In genomic region chr4:158671665-158671914, GRCh38 we compare ENCODE assay signal across 7 cellular contexts. TPM values are rescaled to one million over a fixed set of nuclear protein-coding genes. Genes with fewer than 3 reads are reported as not detected.
DNase-seq lines count a peak whose midpoint lies in the region; ATAC-seq and TF ChIP-seq lines count a peak whose summit lies in the region.

Gene C4orf46 (minus strand): TSS chr4:158671887. CDS start chr4:158671801, 86 bp downstream.

- H3K36me3 ChIP-seq in iPS-15b (ENCODE audit: control insufficient read depth, insufficient read depth, low read length) (no peaks in the 10 kb centered on the region), stomach (no peaks in the 10 kb centered on the region)

- peaks cover 4% of the 10 kb centered on the region for H3K4me1 ChIP-seq in iPS-15b (ENCODE audit: control insufficient read depth, insufficient read depth, low read length)
- H3K4me1 ChIP-seq in stomach, result peaks cover 15 to 41% (median 31%) of the 10 kb centered on the region in 4 donors

- H3K9ac ChIP-seq in iPS-15b (ENCODE audit: low read depth, low read length), result peak within 1 kb of the TSS; percentile 85

- H3K4me3 ChIP-seq in iPS-15b (ENCODE audit: low read depth, low read length) (peak within 1 kb of the TSS; percentile 97), stomach (peak within 1 kb of the TSS; percentile 81 to 99 (median 92))

- no peak for TF ChIP-seq POLR2A in stomach (IDR thresholded peaks at IDR 0.05)

- intact Hi-C loops in stomach (cut with DNase I; ENCODE audit: low total_unique reads), result no loop called here

- H3K4me3 Mint-ChIP-seq in activated CD8-positive, alpha-beta memory T cell treated with anti-CD3 and anti-CD28 coated beads, Interleukin-2, amount 10 ng/mL, durations not matched to agents 7 days and 5 days, result peak within 1 kb of the TSS; percentile 95

- peak; percentile 3 for ATAC-seq in HG02938 (IDR thresholded peaks at IDR 0.05; ENCODE audit: unreplicated experiment)
- ATAC-seq in activated CD8-positive, alpha-beta memory T cell treated with anti-CD3 and anti-CD28 coated beads, Interleukin-2, amount 10 ng/mL, durations not matched to agents 7 days and 5 days, result no peak
- no peak for ATAC-seq in HG03469 (IDR thresholded peaks at IDR 0.05; ENCODE audit: unreplicated experiment)

- no peaks in the 10 kb centered on the region for H3K9me3 Mint-ChIP-seq in activated CD8-positive, alpha-beta memory T cell treated with anti-CD3 and anti-CD28 coated beads, Interleukin-2, amount 10 ng/mL, durations not matched to agents 7 days and 5 days (ENCODE audit: low read depth)

- no peak for DNase-seq in activated CD8-positive, alpha-beta memory T cell treated with anti-CD3 and anti-CD28 coated beads, Interleukin-2, amount 10 ng/mL, durations not matched to agents 7 days and 5 days
- DNase-seq in stomach (no peak), NCI-H2081 (lab: John Stamatoyannopoulos, UW) (no peak), putamen (ENCODE audit: low spot score) (no peak)

- peaks cover 31% of the 10 kb centered on the region for H3K4me1 Mint-ChIP-seq in activated CD8-positive, alpha-beta memory T cell treated with anti-CD3 and anti-CD28 coated beads, Interleukin-2, amount 10 ng/mL, durations not matched to agents 7 days and 5 days

- no peaks in the 10 kb centered on the region for H3K27me3 Mint-ChIP-seq in activated CD8-positive, alpha-beta memory T cell treated with anti-CD3 and anti-CD28 coated beads, Interleukin-2, amount 10 ng/mL, durations not matched to agents 7 days and 5 days

- no peak for TF ChIP-seq CTCF in stomach (IDR thresholded peaks at IDR 0.05)

- H3K36me3 Mint-ChIP-seq in activated CD8-positive, alpha-beta memory T cell treated with anti-CD3 and anti-CD28 coated beads, Interleukin-2, amount 10 ng/mL, durations not matched to agents 7 days and 5 days, result peaks cover 14% of the 10 kb centered on the region

- H3K27ac ChIP-seq in stomach, result peak within 1 kb of the TSS; percentile 94 to 98 (median 96)

- peak within 1 kb of the TSS; percentile 94 for H3K27ac Mint-ChIP-seq in activated CD8-positive, alpha-beta memory T cell treated with anti-CD3 and anti-CD28 coated beads, Interleukin-2, amount 10 ng/mL, durations not matched to agents 7 days and 5 days

- H3K9me3 ChIP-seq in iPS-15b (ENCODE audit: control insufficient read depth, insufficient read depth, low read length), result no peaks in the 10 kb centered on the region
- H3K9me3 ChIP-seq in stomach, result no peaks in the 10 kb centered on the region

- H3K27me3 ChIP-seq in iPS-15b (ENCODE audit: control insufficient read depth, insufficient read depth, low read length) (no peaks in the 10 kb centered on the region), stomach (no peaks in the 10 kb centered on the region)

- CTCF ChIA-PET in activated CD8-positive, alpha-beta memory T cell treated with anti-CD3 and anti-CD28 coated beads, Interleukin-2, amount 10 ng/mL, durations not matched to agents 7 days and 5 days (lab: Charles Lee), result interaction anchor here (1.0 to 2.1 kb wide), 3 partner anchors 52 to 180 kb away, joined by 4 to 6 read pairs (median 4); partner anchors contain the start of gene PPID

- 0 to 1% (median 0%) methylated on average over 12 to 20 of the region's 20 CpGs for WGBS in stomach, 5 donors

- TF ChIP-seq EP300 in stomach (IDR thresholded peaks at IDR 0.05), result no peak

RNA-seq across cellular contexts. Expression of gene C4orf46, which starts in this region (rescaled TPM):
- 10 to 100 TPM; 17.9 to 20.2 TPM for total RNA-seq in activated CD8-positive, alpha-beta memory T cell treated with anti-CD3 and anti-CD28 coated beads, Interleukin-2, amount 10 ng/mL, durations not matched to agents 7 days and 5 days
- total RNA-seq in stomach, result 10 to 100 TPM in 1 of 5 donors, 1 to 10 TPM in 3, under 1 TPM in 1; 0.29 to 23.5 (median 2.9) TPM
- 1 to 10 TPM; 2.0 to 3.5 (median 2.1) TPM for polyA plus RNA-seq in stomach
